ENCODE assay signal across 23 cellular contexts in the genomic region with DNA sequence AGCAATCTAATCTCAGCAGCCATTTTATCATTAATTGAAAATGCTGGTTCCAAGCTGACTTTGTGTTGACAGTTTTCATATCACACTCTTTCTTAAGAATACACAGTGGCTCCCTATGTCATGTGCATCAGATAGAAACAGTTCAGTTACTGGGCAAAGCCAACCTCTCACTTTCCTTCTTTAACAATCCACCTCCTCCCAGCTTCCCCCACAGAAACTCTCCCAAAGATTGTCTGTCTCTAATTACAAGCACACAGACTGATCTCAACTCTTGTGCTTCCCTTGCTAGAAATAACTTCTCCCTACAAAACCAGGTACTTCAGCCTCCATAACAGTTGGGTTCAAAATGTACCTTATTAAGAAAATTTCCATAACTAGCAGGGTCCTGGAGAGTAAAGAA.
"Had no signal": no experiment of that assay in that cellular context is flagged by ENCODE, and none has a peak within 500 bp of the region (broad histone marks: within the 10 kb centered on the region; RNA-seq: fewer than 3 reads in every experiment).

No MANE protein-coding gene starts in this region.

- DNase-seq: dermis blood vessel endothelial cell; dorsolateral prefrontal cortex; effector CD4-positive, alpha-beta T cell; effector memory CD4-positive, alpha-beta T cell; esophagus squamous epithelium; foreskin fibroblast; foreskin melanocyte; gastrocnemius medialis; glutamatergic neuron; head of caudate nucleus; hypothalamus; immature natural killer cell; islet precursor cell; kidney; kidney glomerular epithelial cell; left lung; lower lobe of right lung; mesenchymal stem cell; mucosa of descending colon; naive B cell; naive thymus-derived CD8-positive, alpha-beta T cell had no signal

- H3K9me3 ChIP-seq: esophagus squamous epithelium, gastrocnemius medialis, left lung, lower lobe of right lung, mucosa of descending colon had no signal

- H3K4me1 ChIP-seq: esophagus squamous epithelium, gastrocnemius medialis, left lung, lower lobe of right lung had no signal

- H3K36me3 ChIP-seq: esophagus squamous epithelium, gastrocnemius medialis, left lung, lower lobe of right lung had no signal

- H3K4me3 ChIP-seq: coronary artery, dorsolateral prefrontal cortex, esophagus squamous epithelium, gastrocnemius medialis, hepatocyte, left lung, lower lobe of right lung, mucosa of descending colon had no signal

- H3K27ac ChIP-seq: coronary artery, dorsolateral prefrontal cortex, esophagus squamous epithelium, gastrocnemius medialis, left lung, lower lobe of right lung had no signal

- H3K27me3 ChIP-seq: esophagus squamous epithelium had no signal
